8 cellular contexts compared by ENCODE assay signal in genomic region chr22:21641795-21642583, GRCh38. TPM values are rescaled to one million over a fixed set of nuclear protein-coding genes. Genes with fewer than 3 reads are reported as not detected.
A peak's percentile ranks its signal among the peaks of the same experiment; 100 is the strongest.
DNase-seq lines count a peak whose midpoint lies in the region; ATAC-seq and TF ChIP-seq lines count a peak whose summit lies in the region.

SDF2L1 (plus strand) TSS chr22:21642302; CDS start chr22:21642337, 35 bp downstream.

- no peaks in the 10 kb centered on the region for H3K9me2 ChIP-seq in Karpas-422 (replicated peaks; ENCODE audit: insufficient read depth, low read length)

- H3K36me3 ChIP-seq in DND-41 (ENCODE audit: insufficient read depth, low read length) = peaks cover 29% of the 10 kb centered on the region
- no peaks in the 10 kb centered on the region for H3K36me3 ChIP-seq in Karpas-422 (ENCODE audit: insufficient read depth, low read length)
- no peaks in the 10 kb centered on the region for H3K36me3 ChIP-seq in Peyer's patch
- no peaks in the 10 kb centered on the region for H3K36me3 ChIP-seq in muscle layer of colon (ENCODE audit: insufficient read depth, low read length)

- peaks cover 22% of the 10 kb centered on the region for H3K36me3 Mint-ChIP-seq in activated T-cell treated with anti-CD3 and anti-CD28 coated beads, Interleukin-2, amount 50 U/mL, for 4 hours (ENCODE audit: insufficient read depth)

- H3K4me3 Mint-ChIP-seq in activated T-cell treated with anti-CD3 and anti-CD28 coated beads, Interleukin-2, amount 50 U/mL, for 4 hours = peak within 1 kb of the TSS; percentile 91

- peak within 1 kb of the TSS; percentile 89 to 96 for H3K4me3 ChIP-seq in DND-41 (ENCODE audit: low read depth in 1 of 2, low read length in 2 of 2)
- H3K4me3 ChIP-seq in Karpas-422 (ENCODE audit: low read length) = peak within 1 kb of the TSS; percentile 80
- peak within 1 kb of the TSS; percentile 59 to 93 (median 78) for H3K4me3 ChIP-seq in Peyer's patch
- peak within 1 kb of the TSS; percentile 54 to 73 for H3K4me3 ChIP-seq in muscle layer of colon (ENCODE audit: low read depth in 1 of 2, low read length in 2 of 2)

- H3K9me3 ChIP-seq in DND-41 (ENCODE audit: insufficient read depth, low read length, severe bottlenecking) (no peaks in the 10 kb centered on the region), Karpas-422 (ENCODE audit: low read length) (no peaks in the 10 kb centered on the region), Peyer's patch (no peaks in the 10 kb centered on the region), muscle layer of colon (ENCODE audit: low read length) (no peaks in the 10 kb centered on the region)

- peaks cover 15% of the 10 kb centered on the region for H4K20me1 ChIP-seq in DND-41 (ENCODE audit: insufficient read depth, low read length)
- no peaks in the 10 kb centered on the region; the same call in 1 of the 2 replicates for H4K20me1 ChIP-seq in Karpas-422 (ENCODE audit: insufficient read depth, low read depth, low read length)

- ATAC-seq in DND-41 (ENCODE audit: insufficient read depth, low read depth) = peak; percentile 94
- ATAC-seq in GM21825 (IDR thresholded peaks at IDR 0.05; ENCODE audit: unreplicated experiment) = peak; percentile 82
- ATAC-seq in activated T-cell treated with anti-CD3 and anti-CD28 coated beads, Interleukin-2, amount 50 U/mL, for 4 hours = peak; percentile 96 to 98
- peak; percentile 98 for ATAC-seq in esophagus mucosa

- H3K79me2 ChIP-seq in DND-41 (ENCODE audit: insufficient read depth, low read length) = peaks cover 28% of the 10 kb centered on the region
- peaks cover 11% of the 10 kb centered on the region for H3K79me2 ChIP-seq in Karpas-422 (ENCODE audit: low read length)

- TF ChIP-seq CTCF in DND-41 (IDR thresholded peaks at IDR 0.05; ENCODE audit: borderline replicate concordance, extremely low read depth, low read length, poor library complexity, severe bottlenecking) (peak; percentile 3), Peyer's patch (IDR thresholded peaks at IDR 0.05) (peak in 4 of 6 experiments; percentile 20 to 36 (median 28))

- no peaks in the 10 kb centered on the region for H3K27me3 ChIP-seq in DND-41 (ENCODE audit: insufficient read depth, low read length, poor library complexity)
- H3K27me3 ChIP-seq in Karpas-422 (ENCODE audit: low read length) = no peaks in the 10 kb centered on the region
- H3K27me3 ChIP-seq in Peyer's patch = no peaks in the 10 kb centered on the region
- H3K27me3 ChIP-seq in muscle layer of colon (ENCODE audit: control insufficient read depth in 1 of 2, insufficient read depth in 2 of 2, low read length in 2 of 2) = no peaks in the 10 kb centered on the region

- H3K4me1 ChIP-seq in DND-41 (ENCODE audit: insufficient read depth, low read length) = peaks cover 42% of the 10 kb centered on the region
- peaks cover 22% of the 10 kb centered on the region for H3K4me1 ChIP-seq in Karpas-422 (ENCODE audit: low read length)
- H3K4me1 ChIP-seq in Peyer's patch = peaks cover 0 to 13% (median 6%) of the 10 kb centered on the region in 4 donors
- peaks cover 18% of the 10 kb centered on the region for H3K4me1 ChIP-seq in muscle layer of colon (ENCODE audit: insufficient read depth, low read length)

- H3K4me1 Mint-ChIP-seq in activated T-cell treated with anti-CD3 and anti-CD28 coated beads, Interleukin-2, amount 50 U/mL, for 4 hours (ENCODE audit: low read depth) = peaks cover 28% of the 10 kb centered on the region

- H2AFZ ChIP-seq in DND-41 (ENCODE audit: low read depth, low read length) (peak within 1 kb of the TSS; percentile 91), Karpas-422 (ENCODE audit: low read length) (peak within 1 kb of the TSS; percentile 93)

- H3K9me3 Mint-ChIP-seq in activated T-cell treated with anti-CD3 and anti-CD28 coated beads, Interleukin-2, amount 50 U/mL, for 4 hours = no peaks in the 10 kb centered on the region

- TF ChIP-seq POLR2A in Peyer's patch (IDR thresholded peaks at IDR 0.05) = peak; percentile 55 to 91

- H3K27ac ChIP-seq in DND-41 (ENCODE audit: low read length) = peak within 1 kb of the TSS; percentile 93
- 0 out of 2 replicates have a peak within 1 kb of the TSS, but pooled peaks have one; percentile 9 for H3K27ac ChIP-seq in Karpas-422 (ENCODE audit: low read length)
- peak within 1 kb of the TSS; percentile 70 to 82 (median 74) for H3K27ac ChIP-seq in Peyer's patch
- H3K27ac ChIP-seq in muscle layer of colon (ENCODE audit: low read depth, low read length) = peak within 1 kb of the TSS; percentile 61

- H3K4me2 ChIP-seq in DND-41 (ENCODE audit: insufficient read depth, low read length) (peak within 1 kb of the TSS; percentile 80), Karpas-422 (ENCODE audit: low read depth, low read length, poor library complexity, severe bottlenecking) (peak within 1 kb of the TSS; percentile 87)

- H3K9ac ChIP-seq in DND-41 (ENCODE audit: low read depth, low read length) = peak within 1 kb of the TSS; percentile 94
- peak within 1 kb of the TSS; percentile 86 for H3K9ac ChIP-seq in Karpas-422 (ENCODE audit: low read length)
- H3K9ac ChIP-seq in muscle layer of colon (ENCODE audit: low read length) = peak within 1 kb of the TSS; percentile 42

- DNase-seq in DND-41 (peak; percentile 99), Karpas-422 (peak; percentile 99), Peyer's patch (peak; percentile 98 to 99 (median 99))
- peak; percentile 96 for DNase-seq in activated T-cell treated with anti-CD3 and anti-CD28 coated beads, Interleukin-2, amount 50 U/mL, for 4 hours
- DNase-seq in stimulated activated CD8-positive, alpha-beta memory T cell treated with anti-CD3 and anti-CD28 coated beads, Interleukin-7, amount 100 ng/mL, for 1 hour (ENCODE audit: low read depth in 2 of 2) = peak; percentile 94 to 95

- no peaks in the 10 kb centered on the region for H3K27me3 Mint-ChIP-seq in activated T-cell treated with anti-CD3 and anti-CD28 coated beads, Interleukin-2, amount 50 U/mL, for 4 hours (ENCODE audit: low read depth)

RNA-seq across cellular contexts. Expression of gene SDF2L1, which starts in this region (rescaled TPM):
- total RNA-seq in Karpas-422 (2014; rRNA removed; shearing (Covaris generic); ENCODE audit: low replicate concordance) = 19.0 and 72.9 TPM in 2 replicates
- total RNA-seq in Peyer's patch = 10 to 100 TPM; 14.9 to 49.2 (median 30.0) TPM
- total RNA-seq in activated T-cell treated with anti-CD3 and anti-CD28 coated beads, Interleukin-2, amount 50 U/mL, for 4 hours = 100 to 1,000 TPM; 151 to 173 (median 163) TPM
- total RNA-seq in esophagus mucosa = 14.1 TPM

Comparison
In these comparisons a context has a peak if more than half of its experiments do, and no peak if none do; other contexts are left out.
1. Peak in every context shown above with its lines: DNase-seq, ATAC-seq, H3K4me3 ChIP-seq and H3K27ac ChIP-seq.
2. H3K27ac ChIP-seq: peak in every context shown above with its lines; median percentile 93 in DND-41; 74 in Peyer's patch; 61 in muscle layer of colon; 9 in Karpas-422.
3. H3K9ac ChIP-seq: peak in every context shown above with its lines; median percentile 94 in DND-41; 86 in Karpas-422; 42 in muscle layer of colon.